ENCODE assay signal across 1 cellular context in genomic region chr9:137459147-137459600, GRCh38.
A peak's percentile ranks its signal among the peaks of the same experiment; 100 is the strongest.
TF ChIP-seq lines count a peak whose summit lies in the region.

NSMF (minus strand) TSS chr9:137459334; CDS start chr9:137459102, 232 bp downstream.

TF ChIP-seq in K562, 482 proteins besides CTCF, POLR2A, EP300 and RAD21 (continued from another document):
- TF ChIP-seq BACH1 (tag; IDR thresholded peaks at IDR 0.05) = no peak
- TF ChIP-seq NR0B1 (IDR thresholded peaks at IDR 0.05; ENCODE audit: partially characterized antibody) = no peak
- TF ChIP-seq DACH1 (IDR thresholded peaks at IDR 0.05; ENCODE audit: partially characterized antibody) = no peak
- peak; percentile 67; the same call in 1 of the 2 replicates for TF ChIP-seq KLF13 (tag; IDR thresholded peaks at IDR 0.05; ENCODE audit: borderline replicate concordance, low read depth)
- no peak for TF ChIP-seq KLF10 (CRISPR knock-in tag; IDR thresholded peaks at IDR 0.05)
- no peak for TF ChIP-seq EP400 (IDR thresholded peaks at IDR 0.05)
- TF ChIP-seq IRF1 (CRISPR knock-in tag; IDR thresholded peaks at IDR 0.05; ENCODE audit: borderline replicate concordance) = no peak
- TF ChIP-seq RFX1 (IDR thresholded peaks at IDR 0.05) = no peak
- TF ChIP-seq ZNF23 (CRISPR knock-in tag; IDR thresholded peaks at IDR 0.05) = no peak
- no peak for TF ChIP-seq EZH2 (IDR thresholded peaks at IDR 0.05; ENCODE audit: borderline replicate concordance, low read depth, low read length)
- TF ChIP-seq COPS2 (conservative IDR thresholded peaks at IDR 0.05) = no peak
- TF ChIP-seq E2F3 (CRISPR knock-in tag; IDR thresholded peaks at IDR 0.05) = no peak
- no peak for TF ChIP-seq ZNF77 (CRISPR knock-in tag; IDR thresholded peaks at IDR 0.05)
- no peak for TF ChIP-seq CBX3 (IDR thresholded peaks at IDR 0.05; ENCODE audit: borderline replicate concordance in 1 of 2, low read length in 2 of 2)
- TF ChIP-seq DLX4 (CRISPR knock-in tag; IDR thresholded peaks at IDR 0.05) = no peak
- peak; percentile 71 for TF ChIP-seq VEZF1 (CRISPR knock-in tag; IDR thresholded peaks at IDR 0.05)
- no peak for TF ChIP-seq BDP1 (IDR thresholded peaks at IDR 0.05; ENCODE audit: insufficient read depth, insufficient read length)
